In the genomic region with DNA sequence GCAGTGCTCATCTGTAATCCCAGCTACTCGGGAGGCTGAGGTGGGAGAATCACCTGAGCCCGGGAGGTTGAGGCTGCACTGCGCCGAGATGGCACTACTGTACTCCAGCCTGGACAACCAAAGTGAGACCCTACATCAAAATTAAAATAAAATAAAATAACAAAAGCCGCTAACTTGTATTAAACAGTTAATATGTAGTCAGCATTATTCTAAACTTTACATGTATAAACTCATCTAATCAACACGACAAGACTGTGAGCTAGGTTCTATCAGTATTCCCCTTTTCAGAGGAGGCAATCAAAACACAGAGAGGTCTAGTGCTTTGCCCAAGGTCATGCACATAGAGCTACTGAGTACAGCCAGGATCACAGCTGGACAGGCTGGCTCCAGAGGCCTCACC, we compare ENCODE assay signal across 28 cellular contexts.
DNase-seq lines count a peak whose midpoint lies in the region; ATAC-seq, FAIRE-seq and TF ChIP-seq lines count a peak whose summit lies in the region.
"Had no signal": no experiment of that assay in that cellular context is flagged by ENCODE, and none has a peak within 500 bp of the region (broad histone marks: within the 10 kb centered on the region; RNA-seq: fewer than 3 reads in every experiment).

No MANE protein-coding gene starts in this region.

- no peak for TF ChIP-seq RAD21 in HepG2 (CRISPR knock-in tag; IDR thresholded peaks at IDR 0.05)
- no peak for TF ChIP-seq RAD21 in K562 (CRISPR knock-in tag; conservative IDR thresholded peaks at IDR 0.05 in 1 of 2, IDR thresholded peaks at IDR 0.05 in 1 of 2)

- H3K27ac ChIP-seq in HepG2 (ENCODE audit: extremely low read length, insufficient read depth, low read length) (no peak overlapping the region), right lobe of liver (no peak overlapping the region), A673 (ENCODE audit: low read depth, low read length, poor library complexity, severe bottlenecking) (peak overlapping the region; percentile 99), K562 (ENCODE audit: extremely low read depth, low read depth, low read length) (no peak overlapping the region), osteoblast (ENCODE audit: low read depth, low read length) (no peak overlapping the region), vagina (no peak overlapping the region)
- H3K27ac ChIP-seq: BLaER1 had no signal

- FAIRE-seq in HepG2 (lab: Jason Lieb, UNC): no peak
- FAIRE-seq in K562 (lab: Jason Lieb, UNC): no peak
- FAIRE-seq: A204.1, GM12878, GM12892, GM18507 had no signal

- TF ChIP-seq POLR2A in HepG2 (IDR thresholded peaks at IDR 0.05; ENCODE audit: insufficient read depth in 1 of 2, low read depth in 2 of 2, low read length in 2 of 2): no peak
- TF ChIP-seq POLR2A in right lobe of liver (IDR thresholded peaks at IDR 0.05): no peak
- TF ChIP-seq POLR2A in K562 (conservative IDR thresholded peaks at IDR 0.05): no peak
- no peak for TF ChIP-seq POLR2A in vagina (IDR thresholded peaks at IDR 0.05)

- H3K27me3 ChIP-seq in HepG2 (ENCODE audit: control insufficient read depth in 1 of 2, insufficient read depth in 2 of 2, low read length in 2 of 2): peaks cover 0 to 1% of the 10 kb centered on the region in 2 experiments; a peak in 1 of 5 replicates
- H3K27me3 ChIP-seq in right lobe of liver: no peaks in the 10 kb centered on the region
- H3K27me3 ChIP-seq in A673 (replicated peaks; ENCODE audit: insufficient read depth, low read depth, low read length, poor library complexity): no peaks in the 10 kb centered on the region
- H3K27me3 ChIP-seq in K562 (ENCODE audit: control insufficient read depth in 2 of 2, insufficient read depth in 2 of 2, low read length in 2 of 2): no peaks in the 10 kb centered on the region
- H3K27me3 ChIP-seq in osteoblast (ENCODE audit: insufficient read depth, low read length): peaks cover 6% of the 10 kb centered on the region
- no peaks in the 10 kb centered on the region for H3K27me3 ChIP-seq in MG63
- no peaks in the 10 kb centered on the region for H3K27me3 ChIP-seq in vagina
- H3K27me3 ChIP-seq: BE2C had no signal

- no peaks in the 10 kb centered on the region for H3K36me3 ChIP-seq in HepG2 (replicated peaks in 1 of 2; ENCODE audit: control insufficient read depth in 1 of 2, insufficient read depth in 2 of 2, low read length in 2 of 2)
- H3K36me3 ChIP-seq in right lobe of liver: no peaks in the 10 kb centered on the region
- no peaks in the 10 kb centered on the region for H3K36me3 ChIP-seq in A673 (ENCODE audit: insufficient read depth, low read length, poor library complexity, severe bottlenecking)
- no peaks in the 10 kb centered on the region for H3K36me3 ChIP-seq in K562 (ENCODE audit: control insufficient read depth, insufficient read depth, low read length)
- H3K36me3 ChIP-seq in osteoblast (ENCODE audit: insufficient read depth, low read length): no peaks in the 10 kb centered on the region
- no peaks in the 10 kb centered on the region for H3K36me3 ChIP-seq in MG63
- no peaks in the 10 kb centered on the region for H3K36me3 ChIP-seq in vagina
- H3K36me3 ChIP-seq: BE2C, BLaER1 had no signal

- H3K4me3 ChIP-seq in HepG2 (replicated peaks in 1 of 3; ENCODE audit: insufficient read depth in 1 of 3, low read depth in 2 of 3, low read length in 3 of 3) (no peak overlapping the region), right lobe of liver (no peak overlapping the region), A673 (ENCODE audit: low read depth, low read length, poor library complexity, severe bottlenecking) (no peak overlapping the region), K562 (no peak overlapping the region), osteoblast (ENCODE audit: insufficient read depth, low read length) (no peak overlapping the region), MG63 (no peak overlapping the region), vagina (no peak overlapping the region)
- H3K4me3 ChIP-seq: BLaER1, GM12878 had no signal

- H3K9me1 ChIP-seq in K562 (ENCODE audit: control insufficient read depth, insufficient read depth, low read length): peaks cover 4% of the 10 kb centered on the region

- H4K20me1 ChIP-seq in HepG2 (ENCODE audit: insufficient read depth, low read length) (no peaks in the 10 kb centered on the region), K562 (replicated peaks; ENCODE audit: control insufficient read depth, insufficient read depth, low read length) (no peaks in the 10 kb centered on the region), osteoblast (ENCODE audit: insufficient read depth, low read length) (no peaks in the 10 kb centered on the region)

- POLR2A ChIA-PET in HepG2 (lab: Yijun Ruan, JAX): no interaction called here
- POLR2A ChIA-PET in A673 (lab: Charles Lee; ENCODE audit: low non-redundant PET): no interaction called here
- POLR2A ChIA-PET in K562 (lab: Yijun Ruan, JAX): interaction anchor here (1.1 kb wide), 1 partner anchor 11 kb away, joined by 3 read pairs; no protein-coding TSS in a partner anchor

- no peak for ATAC-seq in HepG2
- no peak for ATAC-seq in right lobe of liver
- ATAC-seq in K562: no peak
- ATAC-seq: GM12878 had no signal

- in situ Hi-C loops in HepG2 (cut with HindIII; ENCODE audit: extremely low pct_ligation_motif_present, low pct_unique_long_range_greater_than_20kb): no loop called here
- in situ Hi-C loops in K562 (cut with MboI): no loop called here

- H2AFZ ChIP-seq in HepG2 (ENCODE audit: low read length): no peak overlapping the region
- no peak overlapping the region for H2AFZ ChIP-seq in K562 (ENCODE audit: low read depth, low read length)
- H2AFZ ChIP-seq in osteoblast (ENCODE audit: low read length): no peak overlapping the region

- DNase-seq in HepG2 (ENCODE audit: low spot score) (no peak), right lobe of liver (no peak), A673 (ENCODE audit: low spot score) (no peak), K562 (ENCODE audit: extremely low read depth in 1 of 4, low spot score in 3 of 4) (no peak), osteoblast (ENCODE audit: insufficient read length, low spot score, missing footprints) (peak; percentile 35), MG63 (no peak), vagina (ENCODE audit: extremely low spot score in 2 of 2) (no peak), HPDE6-E6E7 (ENCODE audit: extremely low spot score) (no peak)
- DNase-seq: 8988T; ACHN; BE2C; C1 segment of cervical spinal cord; CD4-positive, alpha-beta memory T cell; CD4-positive, CD25-positive, alpha-beta regulatory T cell; CD8-positive, alpha-beta memory T cell; COR-L47; DMS 273 treated with DMSO at 0.1 percent for 48 hours; DMS153; DMS53; DMS79; DND-41; EL; GDM1 had no signal

- no peak for TF ChIP-seq EP300 in HepG2 (IDR thresholded peaks at IDR 0.05; ENCODE audit: low read depth in 2 of 2, low read length in 2 of 2)
- no peak for TF ChIP-seq EP300 in HepG2 (CRISPR knock-in tag; IDR thresholded peaks at IDR 0.05; ENCODE audit: borderline replicate concordance)
- no peak for TF ChIP-seq EP300 in K562 (IDR thresholded peaks at IDR 0.05; ENCODE audit: low read length)

- BruUV-seq in HepG2 (replicated peaks; lab: Mats Ljungman, UMichigan): no TSS peak
- BruUV-seq in A673 (replicated peaks; lab: Mats Ljungman, UMichigan): no TSS peak
- no TSS peak for BruUV-seq in K562 (replicated peaks; lab: Mats Ljungman, UMichigan)

- H3K4me1 ChIP-seq in HepG2 (ENCODE audit: insufficient read depth, low read length) (peaks cover 14% of the 10 kb centered on the region), right lobe of liver (no peaks in the 10 kb centered on the region), A673 (ENCODE audit: insufficient read depth, low read length, poor library complexity, severe bottlenecking) (peaks cover 81% of the 10 kb centered on the region), K562 (replicated peaks in 1 of 2; ENCODE audit: control insufficient read depth in 2 of 2, insufficient read depth in 2 of 2, low read length in 2 of 2) (peaks cover 16 to 50% of the 10 kb centered on the region in 2 experiments; a peak in 4 of 5 replicates), osteoblast (ENCODE audit: insufficient read depth, low read length) (no peaks in the 10 kb centered on the region), vagina (peaks cover 6% of the 10 kb centered on the region)

- 62% methylated on average over 6 of the region's 6 CpGs for WGBS in HepG2 (ENCODE audit: low lambda C conversion rate)
- WGBS in right lobe of liver (ENCODE audit: insufficient coverage, low coverage, low lambda C conversion rate, missing lambda C conversion rate): 80% methylated on average over 4 of the region's 6 CpGs
- 43% methylated on average over 6 of the region's 6 CpGs for WGBS in K562 (ENCODE audit: insufficient coverage, low coverage, missing lambda C conversion rate)

- TF ChIP-seq CTCF in HepG2 (CRISPR knock-in tag; IDR thresholded peaks at IDR 0.05): no peak
- TF ChIP-seq CTCF in right lobe of liver (IDR thresholded peaks at IDR 0.05): no peak
- no peak for TF ChIP-seq CTCF in A673 (conservative IDR thresholded peaks at IDR 0.05; ENCODE audit: low read depth, low read length)
- TF ChIP-seq CTCF in K562 (IDR thresholded peaks at IDR 0.05 in 2 of 3, conservative IDR thresholded peaks at IDR 0.05 in 1 of 3; ENCODE audit: insufficient read depth in 2 of 3, low read depth in 1 of 3, low read length in 3 of 3): no peak
- TF ChIP-seq CTCF in osteoblast (IDR thresholded peaks at IDR 0.05; ENCODE audit: extremely low read depth, low read depth, low read length): no peak
- no peak for TF ChIP-seq CTCF in vagina (IDR thresholded peaks at IDR 0.05)

- CTCF ChIA-PET in HepG2 (lab: Yijun Ruan, JAX; ENCODE audit: low intra/inter-chr PET ratio, low total read pairs) (no interaction called here), A673 (lab: Charles Lee) (no interaction called here), K562 (lab: Yijun Ruan, JAX; ENCODE audit: low intra/inter-chr PET ratio) (interaction anchor here (0.6 kb wide), 1 partner anchor 617 kb away, joined by 3 read pairs; no protein-coding TSS in a partner anchor)

- H3K9ac ChIP-seq in HepG2 (ENCODE audit: insufficient read depth, low read depth, low read length): no peak overlapping the region
- no peak overlapping the region for H3K9ac ChIP-seq in K562 (ENCODE audit: insufficient read depth in 1 of 2, low read depth in 2 of 2, low read length in 2 of 2)
- H3K9ac ChIP-seq: BLaER1 had no signal

- intact Hi-C loops in HepG2 (cut with micrococcal nuclease; ENCODE audit: unreplicated experiment) (no loop called here), right lobe of liver (cut with DNase I) (no loop called here), A673 (cut with micrococcal nuclease; ENCODE audit: unreplicated experiment) (no loop called here), K562 (cut with micrococcal nuclease) (no loop called here), vagina (cut with DNase I) (no loop called here)

- H3K4me2 ChIP-seq in HepG2 (ENCODE audit: low read depth, low read length) (no peak overlapping the region), K562 (ENCODE audit: insufficient read depth, low read length) (no peak overlapping the region), osteoblast (ENCODE audit: insufficient read depth, low read length) (no peak overlapping the region)
- H3K4me2 ChIP-seq: BLaER1 had no signal

- no peaks in the 10 kb centered on the region for H3K9me3 ChIP-seq in HepG2 (ENCODE audit: low read length)
- H3K9me3 ChIP-seq in right lobe of liver: no peaks in the 10 kb centered on the region
- H3K9me3 ChIP-seq in A673 (ENCODE audit: low read depth, low read length, poor library complexity, severe bottlenecking): no peaks in the 10 kb centered on the region
- no peaks in the 10 kb centered on the region for H3K9me3 ChIP-seq in K562 (replicated peaks; ENCODE audit: control insufficient read depth, insufficient read depth, low read depth, low read length)
- H3K9me3 ChIP-seq in osteoblast (ENCODE audit: low read depth, low read length): no peaks in the 10 kb centered on the region
- H3K9me3 ChIP-seq in MG63: no peaks in the 10 kb centered on the region
- H3K9me3 ChIP-seq in vagina: no peaks in the 10 kb centered on the region
- H3K9me3 ChIP-seq: BE2C, BLaER1 had no signal

- H3K79me2 ChIP-seq in HepG2 (ENCODE audit: insufficient read depth, low read length): no peaks in the 10 kb centered on the region
- no peaks in the 10 kb centered on the region for H3K79me2 ChIP-seq in K562 (ENCODE audit: control insufficient read depth, insufficient read depth, low read length)
- no peaks in the 10 kb centered on the region for H3K79me2 ChIP-seq in osteoblast (ENCODE audit: insufficient read depth, low read length)

Comparison
In these comparisons a context has a peak if more than half of its experiments do, and no peak if none do; other contexts are left out.
1. Of the 241 proteins assayed by ChIP-seq in both HepG2 and K562: peak only in HepG2: MAFF; only in K562: MAFG; in both: none; in neither: 238; mixed calls (peak in some experiments, not most) for 1.